24 cellular contexts compared by ENCODE assay signal in genomic region chr1:3066826-3067225, GRCh38. TPM values are rescaled to one million over a fixed set of nuclear protein-coding genes. Genes with fewer than 3 reads are reported as not detected.
A peak's percentile ranks its signal among the peaks of the same experiment; 100 is the strongest.
DNase-seq lines count a peak whose midpoint lies in the region; ATAC-seq and TF ChIP-seq lines count a peak whose summit lies in the region.
"Had no signal": no experiment of that assay in that cellular context is flagged by ENCODE, and none has a peak within 500 bp of the region (broad histone marks: within the 10 kb centered on the region; RNA-seq: fewer than 3 reads in every experiment).

No MANE protein-coding gene starts in this region.

- no peak overlapping the region for H3K4me3 ChIP-seq in SK-N-SH (ENCODE audit: low read depth in 2 of 2, low read length in 1 of 2)
- H3K4me3 ChIP-seq in left ventricle myocardium inferior = peak overlapping the region; percentile 87
- H3K4me3 ChIP-seq in osteoblast (ENCODE audit: insufficient read depth, low read length) = no peak overlapping the region
- H3K4me3 ChIP-seq in tibial nerve = peak overlapping the region; percentile 47 to 87 (median 54)
- H3K4me3 ChIP-seq: BLaER1, transverse colon had no signal

- DNase-seq in SK-N-SH = peak; percentile 16
- DNase-seq in left ventricle myocardium inferior = peak; percentile 13
- DNase-seq in osteoblast (ENCODE audit: insufficient read length, low spot score, missing footprints) = peak; percentile 81
- no peak for DNase-seq in tibial nerve (ENCODE audit: low spot score in 2 of 2)
- no peak for DNase-seq in kidney glomerular epithelial cell (lab: John Stamatoyannopoulos, UW)
- DNase-seq in immature natural killer cell = no peak
- DNase-seq in activated naive CD4-positive, alpha-beta T cell treated with anti-CD3 and anti-CD28 coated beads, Interleukin-2, amount 50 U/mL, for 16 hours = no peak
- DNase-seq: activated B cell treated with CpG ODN at 0.5 μM for 24 hours; activated CD8-positive, alpha-beta T cell treated with anti-CD3 and anti-CD28 coated beads, Interleukin-2, amount 10 ng/mL, durations not matched to agents 7 days and 5 days; activated naive CD8-positive, alpha-beta T cell treated with anti-CD3 and anti-CD28 coated beads, Interleukin-2, amount 50 U/mL, for 24 hours; activated T-cell treated with anti-CD3 and anti-CD28 coated beads, Interleukin-2, amount 50 U/mL, for 72 hours; foreskin melanocyte; GF-D8; IMR-90; NCI-H2029; NCI-H510A had no signal

- no peak for ATAC-seq in SK-N-SH treated with all-trans-retinoic acid at 6 μM for 48 hours
- ATAC-seq: activated CD8-positive, alpha-beta T cell treated with anti-CD3 and anti-CD28 coated beads, Interleukin-2, amount 10 ng/mL, durations not matched to agents 7 days and 5 days; activated naive CD8-positive, alpha-beta T cell treated with anti-CD3 and anti-CD28 coated beads, Interleukin-2, amount 50 U/mL, for 24 hours; activated T-cell treated with anti-CD3 and anti-CD28 coated beads, Interleukin-2, amount 50 U/mL, for 72 hours had no signal

- H4K20me1 ChIP-seq in SK-N-SH (ENCODE audit: insufficient read depth) (no peaks in the 10 kb centered on the region), osteoblast (ENCODE audit: insufficient read depth, low read length) (peaks cover 6% of the 10 kb centered on the region)

- no peak overlapping the region for H3K4me2 ChIP-seq in SK-N-SH
- no peak overlapping the region for H3K4me2 ChIP-seq in osteoblast (ENCODE audit: insufficient read depth, low read length)
- H3K4me2 ChIP-seq: BLaER1, smooth muscle cell had no signal

- H3K9me3 Mint-ChIP-seq in immature natural killer cell = no peaks in the 10 kb centered on the region
- H3K9me3 Mint-ChIP-seq: activated B cell treated with CpG ODN at 0.5 μM for 24 hours; activated naive CD8-positive, alpha-beta T cell treated with anti-CD3 and anti-CD28 coated beads, Interleukin-2, amount 50 U/mL, for 24 hours; activated T-cell treated with anti-CD3 and anti-CD28 coated beads, Interleukin-2, amount 50 U/mL, for 72 hours had no signal

- H3K79me2 ChIP-seq in SK-N-SH (ENCODE audit: insufficient read depth) (no peaks in the 10 kb centered on the region), osteoblast (ENCODE audit: insufficient read depth, low read length) (peaks cover 7% of the 10 kb centered on the region)

- no peak for TF ChIP-seq POLR2A in tibial nerve (IDR thresholded peaks at IDR 0.05)

- H3K36me3 ChIP-seq in SK-N-SH (replicated peaks in 1 of 2; ENCODE audit: control insufficient read depth in 1 of 2, insufficient read depth in 2 of 2, low read length in 1 of 2) = no peaks in the 10 kb centered on the region
- no peaks in the 10 kb centered on the region for H3K36me3 ChIP-seq in left ventricle myocardium inferior
- no peaks in the 10 kb centered on the region for H3K36me3 ChIP-seq in osteoblast (ENCODE audit: insufficient read depth, low read length)
- no peaks in the 10 kb centered on the region for H3K36me3 ChIP-seq in tibial nerve
- H3K36me3 ChIP-seq: BLaER1, transverse colon had no signal

- peaks cover 0 to 2% of the 10 kb centered on the region in 2 donors for H3K4me1 Mint-ChIP-seq in immature natural killer cell

- H3K9me3 ChIP-seq in SK-N-SH (no peaks in the 10 kb centered on the region), left ventricle myocardium inferior (replicated peaks) (no peaks in the 10 kb centered on the region), osteoblast (ENCODE audit: low read depth, low read length) (no peaks in the 10 kb centered on the region), tibial nerve (no peaks in the 10 kb centered on the region)
- H3K9me3 ChIP-seq: BLaER1, transverse colon had no signal

- H3K27ac Mint-ChIP-seq in immature natural killer cell = no peak overlapping the region
- H3K27ac Mint-ChIP-seq: activated B cell treated with CpG ODN at 0.5 μM for 24 hours; activated CD8-positive, alpha-beta T cell treated with anti-CD3 and anti-CD28 coated beads, Interleukin-2, amount 10 ng/mL, durations not matched to agents 7 days and 5 days; activated naive CD8-positive, alpha-beta T cell treated with anti-CD3 and anti-CD28 coated beads, Interleukin-2, amount 50 U/mL, for 24 hours; activated T-cell treated with anti-CD3 and anti-CD28 coated beads, Interleukin-2, amount 50 U/mL, for 72 hours had no signal

- TF ChIP-seq RAD21 in SK-N-SH (IDR thresholded peaks at IDR 0.05; ENCODE audit: low read length) = no peak

- TF ChIP-seq EP300 in SK-N-SH (IDR thresholded peaks at IDR 0.05; ENCODE audit: borderline replicate concordance in 1 of 2, low read depth in 1 of 2, low read length in 1 of 2) (no peak), tibial nerve (IDR thresholded peaks at IDR 0.05) (no peak)

- H3K27me3 ChIP-seq in SK-N-SH (ENCODE audit: insufficient read depth) = peaks cover 59% of the 10 kb centered on the region
- H3K27me3 ChIP-seq in left ventricle myocardium inferior (ENCODE audit: low read depth) = peaks cover 92% of the 10 kb centered on the region
- H3K27me3 ChIP-seq in osteoblast (ENCODE audit: insufficient read depth, low read length) = peaks cover 5% of the 10 kb centered on the region
- H3K27me3 ChIP-seq in tibial nerve = peaks cover 0 to 82% of the 10 kb centered on the region in 2 donors

- no peaks in the 10 kb centered on the region for H3K9me2 ChIP-seq in SK-N-SH

- H3K4me1 ChIP-seq in SK-N-SH (ENCODE audit: control insufficient read depth in 1 of 2, insufficient read depth in 2 of 2, low read depth in 1 of 2, low read length in 1 of 2) (no peaks in the 10 kb centered on the region), left ventricle myocardium inferior (peaks cover 73% of the 10 kb centered on the region), osteoblast (ENCODE audit: insufficient read depth, low read length) (no peaks in the 10 kb centered on the region), tibial nerve (peaks cover 0 to 83% (median 30%) of the 10 kb centered on the region in 4 donors)

- H2AFZ ChIP-seq in SK-N-SH (ENCODE audit: low read depth) = no peak overlapping the region
- H2AFZ ChIP-seq in osteoblast (ENCODE audit: low read length) = no peak overlapping the region

- H3K36me3 Mint-ChIP-seq in immature natural killer cell = no peaks in the 10 kb centered on the region

- POLR2A ChIA-PET in SK-N-SH (lab: Yijun Ruan, JAX) = no interaction called here

- CTCF ChIA-PET in SK-N-SH (lab: Yijun Ruan, JAX) = interaction anchor here (0.7 to 1.1 kb wide), 2 partner anchors 14 to 119 kb away, joined by 3 read pairs; no protein-coding TSS in a partner anchor

- WGBS in SK-N-SH (ENCODE audit: low lambda C conversion rate) = 41% methylated on average over 9 of the region's 10 CpGs
- WGBS in tibial nerve, 2 donors = 37 to 43% methylated on average over 1 to 10 of the region's 10 CpGs

- no peak overlapping the region for H3K4me3 Mint-ChIP-seq in immature natural killer cell
- H3K4me3 Mint-ChIP-seq: activated B cell treated with CpG ODN at 0.5 μM for 24 hours; activated CD8-positive, alpha-beta T cell treated with anti-CD3 and anti-CD28 coated beads, Interleukin-2, amount 10 ng/mL, durations not matched to agents 7 days and 5 days; activated naive CD8-positive, alpha-beta T cell treated with anti-CD3 and anti-CD28 coated beads, Interleukin-2, amount 50 U/mL, for 24 hours; activated T-cell treated with anti-CD3 and anti-CD28 coated beads, Interleukin-2, amount 50 U/mL, for 72 hours had no signal

- H3K9ac ChIP-seq in SK-N-SH = no peak overlapping the region
- H3K9ac ChIP-seq: BLaER1 had no signal

- intact Hi-C loops in left ventricle myocardium inferior (cut with micrococcal nuclease) = loop anchor here (10.0 kb wide), 1 partner anchor 218 kb away; no protein-coding TSS in a partner anchor

- H3K27ac ChIP-seq in SK-N-SH (ENCODE audit: low read depth in 2 of 2, low read length in 1 of 2) = no peak overlapping the region
- peak overlapping the region; percentile 96 for H3K27ac ChIP-seq in left ventricle myocardium inferior (replicated peaks)
- no peak overlapping the region for H3K27ac ChIP-seq in osteoblast (ENCODE audit: low read depth, low read length)
- H3K27ac ChIP-seq in tibial nerve = peak overlapping the region; percentile 78 to 95 (median 88)
- H3K27ac ChIP-seq: 22Rv1, BLaER1, epithelial cell of prostate, transverse colon had no signal

- peaks cover 0 to 2% (median 2%) of the 10 kb centered on the region in 3 donors for H3K27me3 Mint-ChIP-seq in immature natural killer cell (ENCODE audit: low read depth in 3 of 3)

- H3F3A ChIP-seq in SK-N-SH (replicated peaks; ENCODE audit: insufficient read depth) = no peaks in the 10 kb centered on the region

- no peak for TF ChIP-seq CTCF in SK-N-SH (IDR thresholded peaks at IDR 0.05)
- no peak for TF ChIP-seq CTCF in left ventricle myocardium inferior (IDR thresholded peaks at IDR 0.05; ENCODE audit: borderline replicate concordance)
- TF ChIP-seq CTCF in osteoblast (IDR thresholded peaks at IDR 0.05; ENCODE audit: extremely low read depth, low read depth, low read length) = no peak
- TF ChIP-seq CTCF in tibial nerve (IDR thresholded peaks at IDR 0.05) = no peak

TF ChIP-seq in SK-N-SH, 30 proteins besides CTCF, POLR2A, EP300 and RAD21 (continues in another document):
- TF ChIP-seq SMC3 (IDR thresholded peaks at IDR 0.05; ENCODE audit: low read depth, low read length) (no peak), TAF1 (IDR thresholded peaks at IDR 0.05; ENCODE audit: borderline replicate concordance, low read depth, low read length) (no peak), JUND (IDR thresholded peaks at IDR 0.05) (no peak), MAX (IDR thresholded peaks at IDR 0.05; ENCODE audit: low read depth) (no peak)

RNA-seq across cellular contexts. Expression of gene PRDM16, which starts 2.2 kb away (rescaled TPM):
- not detected in 2 replicates for polyA plus RNA-seq in SK-N-SH (2012; rRNA removed)
- polyA plus RNA-seq in SK-N-SH (2012; cell fraction: cytosol; rRNA removed) = not detected in 2 replicates
- not detected in 2 replicates for polyA plus RNA-seq in SK-N-SH (2012; cell fraction: nucleus; rRNA removed)
- total RNA-seq in left ventricle myocardium inferior = 16.6 TPM
- 6.5 and 8.3 TPM in 2 replicates for total RNA-seq in osteoblast
- 10 to 100 TPM in 3 of 4 donors, 1 to 10 TPM in 1; 5.9 to 41.7 (median 11.2) TPM for total RNA-seq in tibial nerve
- under 1 TPM; 0.17 to 0.29 (median 0.22) TPM for polyA plus RNA-seq in immature natural killer cell
- total RNA-seq: activated B cell treated with CpG ODN at 0.5 μM for 24 hours; IMR-90; T-helper 2 cell treated with Interferon-gamma antibody and Interleukin-4, amounts not matched to agents 100 ng/mL and 5 ng/mL, for 36 hours had no signal

RNA-seq across cellular contexts. Expression of gene ACTRT2, which starts 45.6 kb away (rescaled TPM):
- polyA plus RNA-seq in SK-N-SH (2012; rRNA removed) (not detected in 2 replicates), immature natural killer cell (not detected)
- polyA plus RNA-seq in SK-N-SH (2012; cell fraction: cytosol; rRNA removed) = not detected in 2 replicates
- polyA plus RNA-seq in SK-N-SH (2012; cell fraction: nucleus; rRNA removed) = not detected in 2 replicates
- total RNA-seq in left ventricle myocardium inferior (not detected), osteoblast (not detected in 2 replicates), tibial nerve (not detected)
- total RNA-seq: activated B cell treated with CpG ODN at 0.5 μM for 24 hours; activated CD8-positive, alpha-beta T cell treated with anti-CD3 and anti-CD28 coated beads, Interleukin-2, amount 10 ng/mL, durations not matched to agents 7 days and 5 days; activated T-cell treated with anti-CD3 and anti-CD28 coated beads, Interleukin-2, amount 50 U/mL, for 72 hours; cerebellum; IMR-90; smooth muscle cell; T-helper 2 cell treated with Interferon-gamma antibody and Interleukin-4, amounts not matched to agents 100 ng/mL and 5 ng/mL, for 36 hours; transverse colon had no signal
- polyA plus RNA-seq: IMR-90, smooth muscle cell had no signal

Comparison
In these comparisons a context has a peak if more than half of its experiments do, and no peak if none do; other contexts are left out.
1. DNase-seq: peak in SK-N-SH (single experiment), left ventricle myocardium inferior (single experiment) and osteoblast (single experiment); none in tibial nerve (0 of 2), kidney glomerular epithelial cell (single experiment), immature natural killer cell (0 of 3) and activated naive CD4-positive, alpha-beta T cell treated with anti-CD3 and anti-CD28 coated beads, Interleukin-2, amount 50 U/mL, for 16 hours (single experiment).
2. H3K27ac ChIP-seq: peak in left ventricle myocardium inferior (single experiment) and tibial nerve (4 of 4); none in SK-N-SH (0 of 2) and osteoblast (single experiment).
3. H3K4me3 ChIP-seq: peak in left ventricle myocardium inferior (single experiment) and tibial nerve (4 of 4); none in SK-N-SH (0 of 2) and osteoblast (single experiment).